In the genomic region with DNA sequence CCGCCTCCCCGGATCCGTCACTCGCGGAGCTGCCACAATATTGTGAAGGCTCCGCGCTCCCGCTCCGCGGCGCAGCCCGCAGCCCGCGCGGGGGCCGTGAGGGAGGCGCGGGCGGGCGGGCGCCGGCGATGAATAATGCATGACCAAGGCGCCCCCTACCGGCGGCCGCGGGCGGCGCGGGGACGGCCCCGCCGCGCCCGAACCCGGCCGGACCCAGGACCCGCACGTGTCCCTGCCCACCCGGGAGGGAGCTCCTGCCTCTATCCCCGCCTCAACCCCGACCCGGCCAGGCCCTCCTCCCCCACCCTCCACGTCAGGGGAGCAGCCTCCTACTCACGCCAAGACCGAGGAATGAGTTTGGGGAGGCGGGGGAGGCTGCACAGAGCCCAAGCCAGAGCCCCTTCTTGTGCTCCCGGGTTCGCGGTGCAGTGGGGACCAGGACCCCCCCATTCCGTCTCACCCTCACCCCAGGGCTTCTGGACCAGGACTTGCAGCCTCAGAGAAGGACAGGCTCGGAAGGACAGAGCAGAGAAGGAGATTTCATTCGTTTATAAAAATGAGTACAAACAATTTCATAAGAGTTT, we compare ENCODE assay signal across 8 cellular contexts.
DNase-seq lines count a peak whose midpoint lies in the region; ATAC-seq, FAIRE-seq and TF ChIP-seq lines count a peak whose summit lies in the region.

No MANE protein-coding gene starts in this region.

- peak; percentile 9 for FAIRE-seq in GM12892 (lab: Jason Lieb, UNC)

- no peak for TF ChIP-seq POLR2A in GM12892 (IDR thresholded peaks at IDR 0.05; ENCODE audit: low read depth, low read length)

- H3K27ac Mint-ChIP-seq in naive B cell: no peak overlapping the region
- H3K27ac Mint-ChIP-seq in stimulated activated memory B cell treated with anti-CD40 and anti-IgM and Interleukin-4, amounts not matched to agents 10 μg/mL and 1 μg/mL and 100 μg/mL, for 72 hours: no peak overlapping the region

- peak; percentile 34 for TF ChIP-seq CTCF in AG04449 (IDR thresholded peaks at IDR 0.05; ENCODE audit: insufficient read depth, low read length, missing control alignments)
- peak; percentile 25 for TF ChIP-seq CTCF in epithelial cell of esophagus (IDR thresholded peaks at IDR 0.05; ENCODE audit: insufficient read depth, low read depth, low read length, missing control alignments)

- ATAC-seq in naive B cell (ENCODE audit: low read depth in 2 of 2) (peak; percentile 83 to 86), GM19035 (IDR thresholded peaks at IDR 0.05; ENCODE audit: unreplicated experiment) (no peak)
- peak; percentile 72 for ATAC-seq in stimulated activated memory B cell treated with anti-CD40 and anti-IgM and Interleukin-4, amounts not matched to agents 10 μg/mL and 1 μg/mL and 100 μg/mL, for 72 hours

- peaks cover 56 to 90% (median 87%) of the 10 kb centered on the region in 3 donors for H3K27me3 Mint-ChIP-seq in naive B cell
- H3K27me3 Mint-ChIP-seq in stimulated activated memory B cell treated with anti-CD40 and anti-IgM and Interleukin-4, amounts not matched to agents 10 μg/mL and 1 μg/mL and 100 μg/mL, for 72 hours: peaks cover 95% of the 10 kb centered on the region

- no peaks in the 10 kb centered on the region for H3K36me3 Mint-ChIP-seq in naive B cell
- H3K36me3 Mint-ChIP-seq in stimulated activated memory B cell treated with anti-CD40 and anti-IgM and Interleukin-4, amounts not matched to agents 10 μg/mL and 1 μg/mL and 100 μg/mL, for 72 hours: no peaks in the 10 kb centered on the region

- H3K4me3 Mint-ChIP-seq in naive B cell: peak overlapping the region in 5 of 8 donors; percentile 12 to 76 (median 46)
- H3K4me3 Mint-ChIP-seq in stimulated activated memory B cell treated with anti-CD40 and anti-IgM and Interleukin-4, amounts not matched to agents 10 μg/mL and 1 μg/mL and 100 μg/mL, for 72 hours: no peak overlapping the region

- CTCF ChIA-PET in AG04449 (lab: Yijun Ruan, JAX): interaction anchor here (0.6 to 12.1 kb wide), 39 partner anchors 11 to 437 kb away, joined by 3 to 229 read pairs (median 5); a partner anchor contains a TSS

- peaks cover 14 to 18% (median 17%) of the 10 kb centered on the region in 3 donors for H3K4me1 Mint-ChIP-seq in naive B cell
- peaks cover 18% of the 10 kb centered on the region for H3K4me1 Mint-ChIP-seq in stimulated activated memory B cell treated with anti-CD40 and anti-IgM and Interleukin-4, amounts not matched to agents 10 μg/mL and 1 μg/mL and 100 μg/mL, for 72 hours

- DNase-seq in AG04449 (ENCODE audit: low read depth, low spot score) (no peak), GM12892 (ENCODE audit: insufficient read length) (peak; percentile 67), NCI-H526 treated with DMSO at 0.1 percent for 48 hours (lab: John Stamatoyannopoulos, UW) (peak; percentile 25), epithelial cell of esophagus (ENCODE audit: low read depth) (peak; percentile 43), naive B cell (peak; percentile 42)
- peak; percentile 23 to 42 (median 31) for DNase-seq in activated CD8-positive, alpha-beta memory T cell treated with anti-CD3 and anti-CD28 coated beads for 48 hours (ENCODE audit: low read depth in 2 of 3, low spot score in 2 of 3)

- H3K4me3 ChIP-seq in AG04449 (ENCODE audit: low read depth, low read length): peak overlapping the region; percentile 55
- H3K4me3 ChIP-seq in epithelial cell of esophagus (ENCODE audit: low read length): peak overlapping the region; percentile 30

- POLR2A ChIA-PET in AG04449 (lab: Yijun Ruan, JAX): no interaction called here

- H3K9me3 Mint-ChIP-seq in naive B cell: no peaks in the 10 kb centered on the region
- no peaks in the 10 kb centered on the region for H3K9me3 Mint-ChIP-seq in stimulated activated memory B cell treated with anti-CD40 and anti-IgM and Interleukin-4, amounts not matched to agents 10 μg/mL and 1 μg/mL and 100 μg/mL, for 72 hours
